1 cellular context compared by ENCODE assay signal in the genomic region with DNA sequence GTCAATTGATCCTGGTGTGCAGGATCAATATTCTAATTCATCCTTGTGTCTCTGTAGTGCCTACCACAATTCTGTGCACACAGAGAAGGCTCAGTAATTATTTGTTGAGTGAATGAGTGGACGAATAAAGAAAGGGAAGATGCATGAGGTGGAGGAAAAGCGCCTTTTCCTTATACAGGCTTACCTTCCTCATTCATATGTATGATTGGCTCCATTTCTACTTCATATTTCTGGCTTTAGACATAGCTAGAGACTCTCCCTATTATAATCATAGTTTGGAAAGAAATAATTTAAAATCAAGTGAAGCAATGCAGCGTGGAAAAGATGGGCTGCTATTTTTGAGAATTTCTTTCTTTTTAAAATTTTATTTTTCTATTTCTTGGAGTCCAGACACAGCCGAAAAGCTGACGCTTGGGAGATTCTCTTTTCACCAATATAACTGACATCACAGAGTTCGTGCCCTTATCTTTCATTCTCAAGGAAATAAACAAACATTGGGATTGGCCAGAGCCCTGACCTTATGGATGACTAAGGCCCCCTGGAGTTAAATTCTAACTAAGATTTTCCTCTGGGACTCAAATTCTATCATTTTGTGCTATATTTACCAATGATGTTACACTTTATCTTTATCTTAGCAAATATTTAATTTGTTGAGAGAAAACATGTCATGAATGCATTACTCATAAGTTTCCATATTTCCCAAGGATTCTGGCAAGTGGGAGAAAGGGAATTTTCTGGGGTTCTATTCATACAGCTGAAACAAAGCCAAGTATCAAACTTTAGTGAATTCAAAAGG.
TF ChIP-seq lines count a peak whose summit lies in the region.

No MANE protein-coding gene starts in this region.

TF ChIP-seq in IMR-90, 13 proteins besides CTCF, POLR2A, EP300 and RAD21 (continued from another document):
- no peak for TF ChIP-seq ELK1 (IDR thresholded peaks at IDR 0.05; ENCODE audit: borderline replicate concordance, low read depth, low read length)
- TF ChIP-seq CEBPB (IDR thresholded peaks at IDR 0.05; ENCODE audit: low read depth, low read length): no peak
- TF ChIP-seq RFX5 (IDR thresholded peaks at IDR 0.05; ENCODE audit: low read depth, low read length): no peak
